Comparison of ENCODE assay signal across 2 cellular contexts in the genomic region with DNA sequence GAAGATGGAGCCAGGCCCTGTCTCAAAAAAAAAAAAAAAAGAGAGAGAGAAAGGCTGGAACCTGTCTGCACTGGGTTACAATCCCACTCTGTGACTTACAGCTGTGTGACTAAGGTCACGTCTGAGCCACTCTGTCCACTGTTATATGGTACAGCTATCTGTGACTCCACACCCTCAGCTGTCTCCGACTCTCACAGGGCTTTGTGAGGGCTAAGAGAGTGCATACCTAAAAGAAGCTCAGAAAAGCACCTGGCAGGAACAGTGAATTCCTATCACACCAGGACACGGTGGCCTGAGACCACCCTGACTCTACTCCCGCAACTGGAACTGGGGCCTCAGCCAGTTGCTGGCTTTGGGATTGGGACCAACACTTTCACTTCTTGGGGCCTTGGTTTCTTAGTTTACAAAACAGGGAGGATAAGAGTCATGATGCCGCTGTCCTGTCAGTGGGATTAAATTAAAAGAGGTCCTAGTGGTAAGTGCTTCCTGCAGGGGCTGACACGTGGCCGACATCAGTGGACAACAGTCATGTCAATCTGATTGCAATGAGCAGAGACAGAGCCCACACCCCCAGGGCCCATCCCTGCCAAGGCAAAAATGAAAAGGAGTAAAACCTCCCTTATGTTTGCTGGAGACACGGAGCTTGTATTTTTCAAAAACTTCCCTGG.
TF ChIP-seq lines count a peak whose summit lies in the region.

No MANE protein-coding gene starts in this region.

TF ChIP-seq in liver, 16 proteins besides CTCF, POLR2A, EP300 and RAD21:
- TF ChIP-seq, protein P1, sequence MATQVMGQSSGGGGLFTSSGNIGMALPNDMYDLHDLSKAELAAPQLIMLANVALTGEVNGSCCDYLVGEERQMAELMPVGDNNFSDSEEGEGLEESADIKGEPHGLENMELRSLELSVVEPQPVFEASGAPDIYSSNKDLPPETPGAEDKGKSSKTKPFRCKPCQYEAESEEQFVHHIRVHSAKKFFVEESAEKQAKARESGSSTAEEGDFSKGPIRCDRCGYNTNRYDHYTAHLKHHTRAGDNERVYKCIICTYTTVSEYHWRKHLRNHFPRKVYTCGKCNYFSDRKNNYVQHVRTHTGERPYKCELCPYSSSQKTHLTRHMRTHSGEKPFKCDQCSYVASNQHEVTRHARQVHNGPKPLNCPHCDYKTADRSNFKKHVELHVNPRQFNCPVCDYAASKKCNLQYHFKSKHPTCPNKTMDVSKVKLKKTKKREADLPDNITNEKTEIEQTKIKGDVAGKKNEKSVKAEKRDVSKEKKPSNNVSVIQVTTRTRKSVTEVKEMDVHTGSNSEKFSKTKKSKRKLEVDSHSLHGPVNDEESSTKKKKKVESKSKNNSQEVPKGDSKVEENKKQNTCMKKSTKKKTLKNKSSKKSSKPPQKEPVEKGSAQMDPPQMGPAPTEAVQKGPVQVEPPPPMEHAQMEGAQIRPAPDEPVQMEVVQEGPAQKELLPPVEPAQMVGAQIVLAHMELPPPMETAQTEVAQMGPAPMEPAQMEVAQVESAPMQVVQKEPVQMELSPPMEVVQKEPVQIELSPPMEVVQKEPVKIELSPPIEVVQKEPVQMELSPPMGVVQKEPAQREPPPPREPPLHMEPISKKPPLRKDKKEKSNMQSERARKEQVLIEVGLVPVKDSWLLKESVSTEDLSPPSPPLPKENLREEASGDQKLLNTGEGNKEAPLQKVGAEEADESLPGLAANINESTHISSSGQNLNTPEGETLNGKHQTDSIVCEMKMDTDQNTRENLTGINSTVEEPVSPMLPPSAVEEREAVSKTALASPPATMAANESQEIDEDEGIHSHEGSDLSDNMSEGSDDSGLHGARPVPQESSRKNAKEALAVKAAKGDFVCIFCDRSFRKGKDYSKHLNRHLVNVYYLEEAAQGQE (IDR thresholded peaks at IDR 0.05), result peak; percentile 6
- TF ChIP-seq YY1 (IDR thresholded peaks at IDR 0.05), result no peak
TF ChIP-seq in liver: peak in this region for 1.

TF ChIP-seq in HepG2, 621 proteins besides CTCF, POLR2A, EP300 and RAD21:
- TF ChIP-seq AHDC1 (CRISPR knock-in tag; IDR thresholded peaks at IDR 0.05; ENCODE audit: borderline replicate concordance), result no peak
TF ChIP-seq in HepG2: peak in this region for 0.
